In the genomic region with DNA sequence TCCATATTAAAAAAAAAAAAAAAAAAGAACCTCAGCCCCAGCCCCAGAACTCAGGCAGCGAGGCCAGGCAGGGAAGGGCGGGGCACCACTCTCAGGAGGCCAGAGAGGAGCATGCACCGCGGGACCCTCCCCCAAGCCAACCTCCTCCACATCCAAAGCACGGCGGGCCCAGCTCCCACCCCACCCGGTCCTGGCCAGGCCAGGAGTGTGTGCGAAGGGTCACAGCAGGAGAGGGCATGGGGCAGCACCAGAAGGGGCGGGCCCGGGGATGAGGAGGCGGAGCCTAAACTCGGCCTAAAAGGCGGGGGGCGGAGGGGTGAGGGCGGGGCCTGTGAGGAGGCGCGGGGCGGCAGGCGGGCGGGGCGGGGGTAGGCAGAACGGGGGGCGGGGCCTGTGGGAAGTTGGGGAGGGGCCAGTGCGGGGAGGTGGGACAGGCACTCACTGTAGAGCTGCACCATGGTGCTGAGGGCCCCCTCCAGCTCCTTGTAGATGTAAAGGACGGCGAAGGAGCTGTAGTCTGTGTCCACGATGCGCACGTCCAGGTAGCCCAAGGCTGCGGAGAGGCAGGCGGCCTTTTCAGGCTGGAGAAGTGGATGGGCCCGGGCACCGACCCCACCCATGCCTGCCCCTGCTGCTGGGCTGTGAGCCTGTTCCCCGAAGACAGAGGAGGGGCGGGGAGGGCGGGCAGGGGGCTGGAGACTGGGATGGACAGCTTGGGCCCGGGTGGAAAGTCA, we compare ENCODE assay signal across 9 cellular contexts. TPM values are rescaled to one million over a fixed set of nuclear protein-coding genes. Genes with fewer than 3 reads are reported as not detected.
A peak's percentile ranks its signal among the peaks of the same experiment; 100 is the strongest.
DNase-seq lines count a peak whose midpoint lies in the region; ATAC-seq, FAIRE-seq and TF ChIP-seq lines count a peak whose summit lies in the region.
"Had no signal": no experiment of that assay in that cellular context is flagged by ENCODE, and none has a peak within 500 bp of the region (broad histone marks: within the 10 kb centered on the region; RNA-seq: fewer than 3 reads in every experiment).

No MANE protein-coding gene starts in this region.

- no peaks in the 10 kb centered on the region for H3K36me3 ChIP-seq in GM12878 (ENCODE audit: control insufficient read depth in 2 of 2, insufficient read depth in 2 of 2, low read length in 1 of 2)

- no peaks in the 10 kb centered on the region for H3K36me3 Mint-ChIP-seq in neural crest cell (ENCODE audit: low read depth)

- no peak overlapping the region for H2AFZ ChIP-seq in GM12878 (ENCODE audit: control insufficient read depth, low read depth, low read length)

- TF ChIP-seq EP300 in GM12878 (IDR thresholded peaks at IDR 0.05; ENCODE audit: borderline replicate concordance in 1 of 2, control insufficient read depth in 1 of 2, low read depth in 2 of 2, low read length in 2 of 2), result no peak

- no peaks in the 10 kb centered on the region for H4K20me1 ChIP-seq in GM12878 (ENCODE audit: control insufficient read depth, insufficient read depth)

- ATAC-seq in GM12878, result peak; percentile 37

- no peaks in the 10 kb centered on the region; a peak in 1 of 4 replicates for H3K27me3 ChIP-seq in GM12878 (replicated peaks in 1 of 2; ENCODE audit: control insufficient read depth in 2 of 2, insufficient read depth in 2 of 2, low read length in 1 of 2)

- no peak overlapping the region for H3K4me3 ChIP-seq in GM12878

- H3K27ac ChIP-seq in GM12878 (ENCODE audit: control insufficient read depth, insufficient read depth), result no peak overlapping the region

- no peak overlapping the region for H3K4me2 ChIP-seq in GM12878 (ENCODE audit: control insufficient read depth, insufficient read depth)

- TF ChIP-seq CTCF in GM12878 (IDR thresholded peaks at IDR 0.05 in 2 of 3, conservative IDR thresholded peaks at IDR 0.05 in 1 of 3; ENCODE audit: control insufficient read depth in 2 of 3, extremely low read depth in 1 of 3, insufficient read depth in 1 of 3, low read depth in 3 of 3, low read length in 3 of 3), result no peak
- no peak for TF ChIP-seq CTCF in neural crest cell (conservative IDR thresholded peaks at IDR 0.05)

- peaks cover 24% of the 10 kb centered on the region for H3K4me1 ChIP-seq in GM12878 (ENCODE audit: control insufficient read depth, insufficient read depth, low read length)

- BruUV-seq in GM12878 (replicated peaks; lab: Mats Ljungman, UMichigan), result no TSS peak

- no peak overlapping the region for H3K4me3 Mint-ChIP-seq in neural crest cell

- no peak for TF ChIP-seq POLR2A in GM12878 (IDR thresholded peaks at IDR 0.05; ENCODE audit: low read depth, low read length)

- TF ChIP-seq RAD21 in GM12878 (IDR thresholded peaks at IDR 0.05; ENCODE audit: insufficient read depth, low read depth, low read length), result no peak

- RAD21 ChIA-PET in GM12878 (lab: Charles Lee; ENCODE audit: unreplicated experiment), result interaction anchor here (1.4 kb wide), 1 partner anchor 21 kb away, joined by 3 read pairs; no protein-coding TSS in a partner anchor

- no peak for FAIRE-seq in GM12878 (lab: Jason Lieb, UNC)

- POLR2A ChIA-PET in GM12878 (lab: Charles Lee), result no interaction called here

- DNase-seq in EL (peak; percentile 34), NCI-H82 treated with DMSO at 0.1 percent for 48 hours (lab: John Stamatoyannopoulos, UW; ENCODE audit: unreplicated experiment) (peak; percentile 56), GM12878 (ENCODE audit: low read depth, low spot score) (no peak), neural crest cell (ENCODE audit: low read depth, low spot score) (peak; percentile 54), COLO668 (lab: John Stamatoyannopoulos, UW; ENCODE audit: unreplicated experiment) (no peak), NCI-H2081 treated with DMSO at 0.1 percent for 48 hours (lab: John Stamatoyannopoulos, UW) (no peak), hippocampal formation (lab: John Stamatoyannopoulos, UW) (no peak), NCI-H2171 (lab: John Stamatoyannopoulos, UW) (no peak)

- in situ Hi-C loops in GM12878 (cut with MboI), result no loop called here

- H3K4me1 Mint-ChIP-seq in neural crest cell, result peaks cover 5% of the 10 kb centered on the region

- no peak overlapping the region for H3K9ac ChIP-seq in GM12878 (ENCODE audit: control insufficient read depth, insufficient read depth, low read length)

- CTCF ChIA-PET in GM12878 (lab: Yijun Ruan, JAX), result interaction anchor here (0.9 kb wide), 1 partner anchor 287 kb away, joined by 3 read pairs; no protein-coding TSS in a partner anchor

- no peaks in the 10 kb centered on the region for H3K9me3 ChIP-seq in GM12878 (replicated peaks; ENCODE audit: control insufficient read depth, insufficient read depth, low read length)

- peaks cover 14% of the 10 kb centered on the region for H3K27me3 Mint-ChIP-seq in neural crest cell (ENCODE audit: low read depth)

- no peaks in the 10 kb centered on the region for H3K79me2 ChIP-seq in GM12878 (ENCODE audit: control insufficient read depth, insufficient read depth, low read length)

- H3K9me3 Mint-ChIP-seq in neural crest cell, result no peaks in the 10 kb centered on the region

- 45% methylated on average over 19 of the region's 37 CpGs for WGBS in GM12878 (ENCODE audit: insufficient coverage, insufficient replicate concordance, low lambda C conversion rate, missing lambda C conversion rate)

- SMC1A ChIA-PET in GM12878 (lab: Charles Lee; ENCODE audit: uncharacterized antibody, unreplicated experiment), result no interaction called here

- intact Hi-C loops in GM12878 (cut with micrococcal nuclease; ENCODE audit: unreplicated experiment), result no loop called here

- H3K27ac Mint-ChIP-seq in neural crest cell (ENCODE audit: unreplicated experiment), result no peak overlapping the region

RNA-seq across cellular contexts. Expression of a gene that starts 1.2 kb away (rescaled TPM):
- 0.33 TPM in 1 of 2 replicates, not detected in the other for total RNA-seq in GM12878 (2013; cell fraction: nucleolus; rRNA removed)
- 0.22 TPM in 1 of 2 replicates, not detected in the other for total RNA-seq in GM12878 (2014; rRNA removed)
- total RNA-seq in GM12878 (2014; rRNA removed; fragmentation: Illumina TruSeq; extraction: Trizol), result not detected in 2 replicates
- not detected in 2 replicates for total RNA-seq in GM12878 (2021)
- not detected for polyA plus RNA-seq in GM12878 (2011; ENCODE audit: low read depth)
- not detected in 2 replicates for polyA plus RNA-seq in GM12878 (2011; rRNA removed)
- 0.05 TPM in 1 of 2 replicates, not detected in the other for polyA plus RNA-seq in GM12878 (2011; cell fraction: cytosol; rRNA removed)
- 0.04 TPM in 1 of 2 replicates, not detected in the other for polyA plus RNA-seq in GM12878 (2011; cell fraction: nucleus; rRNA removed)
- polyA plus RNA-seq in GM12878 (2012), result 0.13 and 0.23 TPM in 2 replicates
- not detected in 2 replicates for polyA plus RNA-seq in GM12878 (2014; fragmentation: Illumina TruSeq; extraction: Trizol)
- not detected for polyA plus RNA-seq in GM12878 (2014; fragmentation: Nextera tagmentation; extraction: Ambion mirVana)
- polyA plus RNA-seq in GM12878 (2014; rRNA removed), result 0.11 TPM in 1 of 2 replicates, not detected in the other
- polyA plus RNA-seq in GM12878 (2016; fragmentation: Nextera tagmentation; extraction: Ambion mirVana), result under 1 TPM; 0.37 to 0.50 TPM
- not detected in 2 replicates for polyA minus RNA-seq in GM12878 (2011; rRNA and poly(A)+ RNA removed)
- not detected in 2 replicates for polyA minus RNA-seq in GM12878 (2011; cell fraction: cytosol; rRNA and poly(A)+ RNA removed)
- not detected in 2 replicates for polyA minus RNA-seq in GM12878 (2011; cell fraction: nucleus; rRNA and poly(A)+ RNA removed)
- not detected in 2 replicates for total RNA-seq in neural crest cell
- polyA plus RNA-seq: adipose tissue had no signal

RNA-seq across cellular contexts. Expression of a gene that starts 5.0 kb away (rescaled TPM):
- total RNA-seq in GM12878 (2013; cell fraction: nucleolus; rRNA removed), result not detected in 2 replicates
- not detected in 2 replicates for total RNA-seq in GM12878 (2014; rRNA removed)
- total RNA-seq in GM12878 (2014; rRNA removed; fragmentation: Illumina TruSeq; extraction: Trizol), result not detected in 2 replicates
- total RNA-seq in GM12878 (2021), result not detected in 2 replicates
- not detected for polyA plus RNA-seq in GM12878 (2011; ENCODE audit: low read depth)
- not detected in 2 replicates for polyA plus RNA-seq in GM12878 (2011; rRNA removed)
- not detected in 2 replicates for polyA plus RNA-seq in GM12878 (2011; cell fraction: cytosol; rRNA removed)
- polyA plus RNA-seq in GM12878 (2011; cell fraction: nucleus; rRNA removed), result not detected in 2 replicates
- polyA plus RNA-seq in GM12878 (2012), result not detected in 2 replicates
- not detected in 2 replicates for polyA plus RNA-seq in GM12878 (2014; fragmentation: Illumina TruSeq; extraction: Trizol)
- not detected for polyA plus RNA-seq in GM12878 (2014; fragmentation: Nextera tagmentation; extraction: Ambion mirVana)
- not detected in 2 replicates for polyA plus RNA-seq in GM12878 (2014; rRNA removed)
- polyA plus RNA-seq in GM12878 (2016; fragmentation: Nextera tagmentation; extraction: Ambion mirVana), result not detected
- polyA minus RNA-seq in GM12878 (2011; rRNA and poly(A)+ RNA removed), result not detected in 2 replicates
- not detected in 2 replicates for polyA minus RNA-seq in GM12878 (2011; cell fraction: cytosol; rRNA and poly(A)+ RNA removed)
- not detected in 2 replicates for polyA minus RNA-seq in GM12878 (2011; cell fraction: nucleus; rRNA and poly(A)+ RNA removed)
- total RNA-seq in neural crest cell, result not detected in 2 replicates
- polyA plus RNA-seq: adipose tissue had no signal

RNA-seq across cellular contexts. Expression of a gene that starts 14.8 kb away (rescaled TPM):
- not detected in 2 replicates for total RNA-seq in GM12878 (2013; cell fraction: nucleolus; rRNA removed)
- total RNA-seq in GM12878 (2014; rRNA removed) (not detected in 2 replicates), GM12878 (2014; rRNA removed; fragmentation: Illumina TruSeq; extraction: Trizol) (not detected in 2 replicates), GM12878 (2021) (not detected in 2 replicates), neural crest cell (not detected in 2 replicates)
- not detected for polyA plus RNA-seq in GM12878 (2011; ENCODE audit: low read depth)
- polyA plus RNA-seq in GM12878 (2011; rRNA removed) (not detected in 2 replicates), GM12878 (2014; fragmentation: Illumina TruSeq; extraction: Trizol) (not detected in 2 replicates), GM12878 (2014; fragmentation: Nextera tagmentation; extraction: Ambion mirVana) (not detected), GM12878 (2014; rRNA removed) (not detected in 2 replicates), GM12878 (2016; fragmentation: Nextera tagmentation; extraction: Ambion mirVana) (not detected)
- not detected in 2 replicates for polyA plus RNA-seq in GM12878 (2011; cell fraction: cytosol; rRNA removed)
- not detected in 2 replicates for polyA plus RNA-seq in GM12878 (2011; cell fraction: nucleus; rRNA removed)
- not detected in 2 replicates for polyA plus RNA-seq in GM12878 (2012)
- not detected in 2 replicates for polyA minus RNA-seq in GM12878 (2011; rRNA and poly(A)+ RNA removed)
- polyA minus RNA-seq in GM12878 (2011; cell fraction: cytosol; rRNA and poly(A)+ RNA removed), result not detected in 2 replicates
- not detected in 2 replicates for polyA minus RNA-seq in GM12878 (2011; cell fraction: nucleus; rRNA and poly(A)+ RNA removed)

RNA-seq across cellular contexts. Expression of a gene that starts 20.3 kb away (rescaled TPM):
- total RNA-seq in GM12878 (2013; cell fraction: nucleolus; rRNA removed), result 1.1 and 1.3 TPM in 2 replicates
- total RNA-seq in GM12878 (2014; rRNA removed), result 0.06 TPM in 1 of 2 replicates, not detected in the other
- total RNA-seq in GM12878 (2014; rRNA removed; fragmentation: Illumina TruSeq; extraction: Trizol), result 0.18 and 0.28 TPM in 2 replicates
- 0.21 and 0.51 TPM in 2 replicates for total RNA-seq in GM12878 (2021)
- polyA plus RNA-seq in GM12878 (2011; ENCODE audit: low read depth), result 0.14 TPM
- polyA plus RNA-seq in GM12878 (2011; rRNA removed), result 1.3 TPM in 2 replicates
- polyA plus RNA-seq in GM12878 (2011; cell fraction: cytosol; rRNA removed), result 2.2 TPM in 2 replicates
- polyA plus RNA-seq in GM12878 (2011; cell fraction: nucleus; rRNA removed), result 2.0 and 2.8 TPM in 2 replicates
- 0.37 and 0.56 TPM in 2 replicates for polyA plus RNA-seq in GM12878 (2012)
- 0.16 TPM in 1 of 2 replicates, not detected in the other for polyA plus RNA-seq in GM12878 (2014; fragmentation: Illumina TruSeq; extraction: Trizol)
- polyA plus RNA-seq in GM12878 (2014; fragmentation: Nextera tagmentation; extraction: Ambion mirVana), result under 1 TPM in 1 of 2 experiments, not detected in 1; 0.11 TPM
- polyA plus RNA-seq in GM12878 (2014; rRNA removed), result 0.06 and 0.35 TPM in 2 replicates
- polyA plus RNA-seq in GM12878 (2016; fragmentation: Nextera tagmentation; extraction: Ambion mirVana), result 1 to 10 TPM in 1 of 2 experiments, under 1 TPM in 1; 0.39 to 1.1 TPM
- 1.2 and 1.7 TPM in 2 replicates for polyA minus RNA-seq in GM12878 (2011; rRNA and poly(A)+ RNA removed)
- polyA minus RNA-seq in GM12878 (2011; cell fraction: cytosol; rRNA and poly(A)+ RNA removed), result 0.67 TPM in 1 of 2 replicates, not detected in the other
- polyA minus RNA-seq in GM12878 (2011; cell fraction: nucleus; rRNA and poly(A)+ RNA removed), result 0.19 and 1.1 TPM in 2 replicates
- total RNA-seq in neural crest cell, result not detected in 2 replicates

RNA-seq across cellular contexts. Expression of a gene that starts 28.1 kb away (rescaled TPM):
- total RNA-seq in GM12878 (2013; cell fraction: nucleolus; rRNA removed), result 14.3 and 15.9 TPM in 2 replicates
- total RNA-seq in GM12878 (2014; rRNA removed) (42.5 and 43.1 TPM in 2 replicates), GM12878 (2014; rRNA removed; fragmentation: Illumina TruSeq; extraction: Trizol) (27.4 and 29.2 TPM in 2 replicates), GM12878 (2021) (31.1 and 36.1 TPM in 2 replicates), neural crest cell (27.8 and 31.0 TPM in 2 replicates)
- 6.3 TPM for polyA plus RNA-seq in GM12878 (2011; ENCODE audit: low read depth)
- polyA plus RNA-seq in GM12878 (2011; rRNA removed) (11.0 and 20.2 TPM in 2 replicates), GM12878 (2014; fragmentation: Illumina TruSeq; extraction: Trizol) (15.2 and 38.1 TPM in 2 replicates), GM12878 (2014; fragmentation: Nextera tagmentation; extraction: Ambion mirVana) (10 to 100 TPM in 1 of 2 experiments, 1 to 10 TPM in 1; 7.8 to 13.3 TPM), GM12878 (2014; rRNA removed) (37.7 and 43.5 TPM in 2 replicates), GM12878 (2016; fragmentation: Nextera tagmentation; extraction: Ambion mirVana) (10 to 100 TPM; 46.7 to 48.6 TPM)
- polyA plus RNA-seq in GM12878 (2011; cell fraction: cytosol; rRNA removed), result 35.8 and 37.1 TPM in 2 replicates
- 23.1 and 24.7 TPM in 2 replicates for polyA plus RNA-seq in GM12878 (2011; cell fraction: nucleus; rRNA removed)
- 20.4 and 25.1 TPM in 2 replicates for polyA plus RNA-seq in GM12878 (2012)
- 5.8 and 8.3 TPM in 2 replicates for polyA minus RNA-seq in GM12878 (2011; rRNA and poly(A)+ RNA removed)
- polyA minus RNA-seq in GM12878 (2011; cell fraction: cytosol; rRNA and poly(A)+ RNA removed), result 3.5 and 4.1 TPM in 2 replicates
- 9.7 and 14.3 TPM in 2 replicates for polyA minus RNA-seq in GM12878 (2011; cell fraction: nucleus; rRNA and poly(A)+ RNA removed)

Comparison
In these comparisons a context has a peak if more than half of its experiments do, and no peak if none do; other contexts are left out.
1. DNase-seq: peak in EL (single experiment), NCI-H82 treated with DMSO at 0.1 percent for 48 hours (single experiment) and neural crest cell (single experiment); none in GM12878 (single experiment), COLO668 (single experiment), NCI-H2081 treated with DMSO at 0.1 percent for 48 hours (single experiment), hippocampal formation (0 of 2) and NCI-H2171 (single experiment).